ENCODE assay signal across 14 cellular contexts in genomic region chr2:190378883-190379237, GRCh38. TPM values are rescaled to one million over a fixed set of nuclear protein-coding genes. Genes with fewer than 3 reads are reported as not detected.
DNase-seq lines count a peak whose midpoint lies in the region; ATAC-seq and TF ChIP-seq lines count a peak whose summit lies in the region.
"Had no signal": no experiment of that assay in that cellular context is flagged by ENCODE, and none has a peak within 500 bp of the region (broad histone marks: within the 10 kb centered on the region; RNA-seq: fewer than 3 reads in every experiment).

No MANE protein-coding gene starts in this region.

- H3K9me3 ChIP-seq in left ventricle myocardium inferior (replicated peaks) (no peaks in the 10 kb centered on the region), SJSA1 (replicated peaks) (no peaks in the 10 kb centered on the region), neuron (ENCODE audit: low read length) (no peaks in the 10 kb centered on the region)

- DNase-seq in left ventricle myocardium inferior (no peak), Right ventricle myocardium inferior (ENCODE audit: missing footprints) (no peak), SJSA1 (ENCODE audit: low read depth in 1 of 2, low spot score in 2 of 2) (no peak), endothelial cell (ENCODE audit: low spot score) (no peak), NCI-H1105 treated with DMSO at 0.1 percent for 48 hours (lab: John Stamatoyannopoulos, UW) (no peak)
- DNase-seq: CD4-positive, alpha-beta T cell; GF-D8; Karpas-422; NCI-H2171 treated with DMSO at 0.1 percent for 48 hours; NCI-H526 treated with DMSO at 0.1 percent for 48 hours had no signal

- intact Hi-C loops in left ventricle myocardium inferior (cut with micrococcal nuclease) (no loop called here), Right ventricle myocardium inferior (cut with DNase I) (no loop called here)

- peak overlapping the region; percentile 12 for H2AFZ ChIP-seq in neuron (ENCODE audit: low read depth, low read length)

- peak overlapping the region; percentile 50 for H3K27ac Mint-ChIP-seq in endothelial cell (ENCODE audit: unreplicated experiment)
- H3K27ac Mint-ChIP-seq: CD4-positive, alpha-beta T cell had no signal

- H3K36me3 ChIP-seq in left ventricle myocardium inferior (no peaks in the 10 kb centered on the region), SJSA1 (no peaks in the 10 kb centered on the region), neuron (ENCODE audit: insufficient read depth, low read length) (no peaks in the 10 kb centered on the region)

- H3K4me1 ChIP-seq in left ventricle myocardium inferior (peaks cover 7% of the 10 kb centered on the region), SJSA1 (replicated peaks) (peaks cover 5% of the 10 kb centered on the region), neuron (ENCODE audit: insufficient read depth, low read length) (peaks cover 2% of the 10 kb centered on the region)

- TF ChIP-seq CTCF in left ventricle myocardium inferior (IDR thresholded peaks at IDR 0.05; ENCODE audit: borderline replicate concordance) = no peak
- no peak for TF ChIP-seq CTCF in endothelial cell (IDR thresholded peaks at IDR 0.05; ENCODE audit: unreplicated experiment)

- no peaks in the 10 kb centered on the region for H3K36me3 Mint-ChIP-seq in endothelial cell (ENCODE audit: low read depth, unreplicated experiment)

- H3K4me1 Mint-ChIP-seq in endothelial cell (ENCODE audit: unreplicated experiment) = peaks cover 21% of the 10 kb centered on the region

- no peaks in the 10 kb centered on the region for H3K27me3 ChIP-seq in left ventricle myocardium inferior (ENCODE audit: low read depth)
- H3K27me3 ChIP-seq in SJSA1 (replicated peaks) = no peaks in the 10 kb centered on the region
- no peaks in the 10 kb centered on the region for H3K27me3 ChIP-seq in neuron (ENCODE audit: insufficient read depth, low read length)

- no peaks in the 10 kb centered on the region for H3K9me3 Mint-ChIP-seq in endothelial cell (ENCODE audit: unreplicated experiment)
- H3K9me3 Mint-ChIP-seq: CD4-positive, alpha-beta T cell had no signal

- H3K4me3 Mint-ChIP-seq in endothelial cell (ENCODE audit: unreplicated experiment) = no peak overlapping the region
- H3K4me3 Mint-ChIP-seq: CD4-positive, alpha-beta T cell had no signal

- ATAC-seq in Right ventricle myocardium inferior (no peak), HG02840 (IDR thresholded peaks at IDR 0.05; ENCODE audit: low FRiP score, unreplicated experiment) (no peak), GM18870 (IDR thresholded peaks at IDR 0.05; ENCODE audit: unreplicated experiment) (no peak)
- ATAC-seq: Panc1 had no signal

- peaks cover 3% of the 10 kb centered on the region for H3K27me3 Mint-ChIP-seq in endothelial cell (ENCODE audit: unreplicated experiment)
- H3K27me3 Mint-ChIP-seq: CD4-positive, alpha-beta T cell had no signal

- H3K27ac ChIP-seq in left ventricle myocardium inferior (replicated peaks) = peak overlapping the region; percentile 1
- peak overlapping the region; percentile 60; the same call in 1 of the 2 replicates for H3K27ac ChIP-seq in SJSA1

- H3K4me3 ChIP-seq in left ventricle myocardium inferior (no peak overlapping the region), SJSA1 (no peak overlapping the region; the same call in 1 of the 2 replicates), neuron (ENCODE audit: low read length) (no peak overlapping the region)

RNA-seq across cellular contexts. Expression of gene MFSD6, which starts 29.3 kb away (rescaled TPM):
- total RNA-seq in left ventricle myocardium inferior = 21.4 TPM
- total RNA-seq in Right ventricle myocardium inferior = 19.7 TPM
- total RNA-seq in SJSA1 (2014; rRNA removed; shearing (Covaris generic)) = 2.8 and 3.8 TPM in 2 replicates
- total RNA-seq in endothelial cell (ENCODE audit: unreplicated experiment) = 2.4 TPM

RNA-seq across cellular contexts. Expression of gene INPP1, which starts 35.5 kb away (rescaled TPM):
- total RNA-seq in left ventricle myocardium inferior = 15.0 TPM
- 16.0 TPM for total RNA-seq in Right ventricle myocardium inferior
- 5.3 and 10.1 TPM in 2 replicates for total RNA-seq in SJSA1 (2014; rRNA removed; shearing (Covaris generic))
- 11.7 TPM for total RNA-seq in endothelial cell (ENCODE audit: unreplicated experiment)

RNA-seq across cellular contexts. Expression of gene HIBCH, which starts 59.2 kb away (rescaled TPM):
- total RNA-seq in left ventricle myocardium inferior = 24.5 TPM
- 21.2 TPM for total RNA-seq in Right ventricle myocardium inferior
- 14.5 and 16.0 TPM in 2 replicates for total RNA-seq in SJSA1 (2014; rRNA removed; shearing (Covaris generic))
- 29.8 TPM for total RNA-seq in endothelial cell (ENCODE audit: unreplicated experiment)
